In the genomic region with DNA sequence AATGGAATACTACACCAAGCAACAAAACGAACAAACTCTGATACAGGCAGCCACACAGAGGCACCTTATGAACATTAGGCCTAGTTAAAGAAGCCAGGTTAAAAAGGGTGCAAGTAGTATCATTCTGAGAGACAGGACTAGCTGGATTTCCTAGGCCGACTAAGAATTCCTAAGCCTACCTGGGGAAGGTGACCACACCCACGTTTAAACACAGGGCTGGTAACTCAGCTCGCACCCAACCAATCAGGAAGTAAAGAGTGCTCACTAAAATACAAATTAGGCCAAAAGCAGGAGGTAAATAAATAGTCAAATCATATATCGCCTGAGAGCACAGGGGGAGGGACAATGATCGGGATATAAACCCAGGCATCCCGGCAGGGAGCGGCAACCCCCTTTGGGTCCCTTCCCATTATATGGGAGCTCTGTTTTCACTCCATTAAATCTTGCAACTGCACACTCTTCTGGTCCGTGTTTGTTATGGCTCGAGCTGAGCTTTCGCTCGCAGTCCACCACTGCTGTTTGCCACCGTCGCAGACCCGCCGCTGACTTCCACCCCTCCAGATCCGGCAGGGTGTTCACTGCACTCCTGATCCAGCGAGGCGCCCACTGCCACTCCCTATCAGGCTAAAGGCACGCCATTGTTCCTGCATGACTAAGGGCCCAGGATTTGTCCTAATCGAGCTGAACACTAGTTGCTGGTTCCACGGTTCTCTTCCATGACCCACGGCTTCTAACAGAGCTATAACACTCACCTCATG, we compare ENCODE assay signal across 7 cellular contexts. TPM values are rescaled to one million over a fixed set of nuclear protein-coding genes. Genes with fewer than 3 reads are reported as not detected.
"Had no signal": no experiment of that assay in that cellular context is flagged by ENCODE, and none has a peak within 500 bp of the region (broad histone marks: within the 10 kb centered on the region; RNA-seq: fewer than 3 reads in every experiment).

No MANE protein-coding gene starts in this region.

RNA-seq across cellular contexts. Expression of a gene that starts 6.0 kb away (rescaled TPM):
- total RNA-seq: activated B cell treated with CpG ODN at 0.5 μM for 24 hours; activated CD4-positive, alpha-beta memory T cell treated with anti-CD3 and anti-CD28 coated beads for 36 hours; activated CD4-positive, alpha-beta T cell treated with anti-CD3 and anti-CD28 coated beads, Interleukin-2, amount 10 ng/mL, durations not matched to agents 24 days and 14 days; activated CD8-positive, alpha-beta memory T cell treated with anti-CD3 and anti-CD28 coated beads for 36 hours; activated CD8-positive, alpha-beta T cell treated with anti-CD3 and anti-CD28 coated beads for 36 hours; activated naive CD8-positive, alpha-beta T cell treated with anti-CD3 and anti-CD28 coated beads for 36 hours; activated T-helper 1 cell treated with anti-CD3 and anti-CD28 coated beads, Interleukin-12 subunit alpha, Interleukin-12 subunit beta, Interleukin-2, Interleukin-4 antibody, amounts not matched to agents 30 ng/mL and 10 ng/mL and 1 ng/mL, durations not matched to agents 14 hours and 24 hours and 36 hours had no signal
